Comparison of ENCODE assay signal across 8 cellular contexts in the genomic region with DNA sequence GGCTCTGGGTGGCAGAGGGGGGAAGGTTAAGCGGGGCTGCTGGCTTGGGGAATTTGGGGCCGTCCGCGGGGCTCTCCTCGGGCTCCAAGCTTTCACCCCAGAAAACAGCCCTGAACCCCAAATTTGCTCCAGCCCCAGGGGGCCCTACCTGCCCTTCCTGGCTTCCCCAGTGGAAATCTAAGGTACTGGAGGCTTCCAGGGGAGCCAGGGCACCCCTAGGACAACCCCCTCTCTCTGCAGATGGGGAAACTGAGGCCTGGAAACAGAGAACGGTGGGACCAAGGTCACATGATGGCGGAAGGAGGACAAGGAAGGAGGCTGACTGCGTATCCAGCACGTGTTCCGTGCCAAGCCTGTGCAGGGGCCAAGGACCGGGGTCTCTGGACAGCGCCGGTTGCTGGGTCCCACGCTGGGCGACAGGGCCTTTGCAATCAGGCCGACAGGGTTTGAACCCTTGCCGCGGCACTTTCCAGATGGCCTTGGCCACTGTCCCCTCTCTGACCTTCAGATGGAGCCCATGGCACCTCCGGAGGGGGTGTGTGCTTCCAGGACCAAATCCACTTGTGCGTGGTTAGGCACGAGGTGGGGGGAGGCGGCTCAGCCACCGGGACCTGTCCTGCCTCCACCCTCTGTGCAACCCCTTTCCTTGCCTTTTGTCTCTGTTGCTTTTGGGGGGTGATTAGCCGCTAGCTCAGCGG.
DNase-seq lines count a peak whose midpoint lies in the region; ATAC-seq and TF ChIP-seq lines count a peak whose summit lies in the region.

No MANE protein-coding gene starts in this region.

- peaks cover 26% of the 10 kb centered on the region for H3K4me1 Mint-ChIP-seq in activated T-cell treated with anti-CD3 and anti-CD28 coated beads, Interleukin-2, amount 50 U/mL, for 4 hours (ENCODE audit: low read depth)

- H3K27me3 ChIP-seq in H7 (ENCODE audit: control insufficient read depth, insufficient read depth, low read length): peaks cover 52% of the 10 kb centered on the region
- peaks cover 19% of the 10 kb centered on the region for H3K27me3 ChIP-seq in left ventricle myocardium inferior (ENCODE audit: low read depth)

- no peaks in the 10 kb centered on the region for H3K9me3 ChIP-seq in left ventricle myocardium inferior (replicated peaks)

- intact Hi-C loops in left ventricle myocardium inferior (cut with micrococcal nuclease) (no loop called here), sciatic nerve (cut with DNase I) (no loop called here)

- peaks cover 53% of the 10 kb centered on the region for H3K27me3 Mint-ChIP-seq in activated T-cell treated with anti-CD3 and anti-CD28 coated beads, Interleukin-2, amount 50 U/mL, for 4 hours (ENCODE audit: low read depth)

- no peak for TF ChIP-seq CTCF in left ventricle myocardium inferior (IDR thresholded peaks at IDR 0.05; ENCODE audit: borderline replicate concordance)

- H3K36me3 Mint-ChIP-seq in activated T-cell treated with anti-CD3 and anti-CD28 coated beads, Interleukin-2, amount 50 U/mL, for 4 hours (ENCODE audit: insufficient read depth): no peaks in the 10 kb centered on the region

- peak in 1 of 2 donors; percentile 25 for ATAC-seq in activated T-cell treated with anti-CD3 and anti-CD28 coated beads, Interleukin-2, amount 50 U/mL, for 4 hours
- peak; percentile 60 for ATAC-seq in sciatic nerve
- ATAC-seq in HG02884 (IDR thresholded peaks at IDR 0.05; ENCODE audit: unreplicated experiment): no peak
- ATAC-seq in HG03520 (IDR thresholded peaks at IDR 0.05; ENCODE audit: unreplicated experiment): no peak
- no peak for ATAC-seq in GM21423 (IDR thresholded peaks at IDR 0.05; ENCODE audit: unreplicated experiment)

- H3K4me3 ChIP-seq in H7 (ENCODE audit: insufficient read depth, low read depth, low read length): peak overlapping the region; percentile 21
- peak overlapping the region; percentile 71 for H3K4me3 ChIP-seq in left ventricle myocardium inferior

- peak overlapping the region; percentile 69 for H3K4me3 Mint-ChIP-seq in activated T-cell treated with anti-CD3 and anti-CD28 coated beads, Interleukin-2, amount 50 U/mL, for 4 hours

- peaks cover 26% of the 10 kb centered on the region for H3K4me1 ChIP-seq in left ventricle myocardium inferior

- H3K27ac ChIP-seq in left ventricle myocardium inferior (replicated peaks): peak overlapping the region; percentile 81

- no peaks in the 10 kb centered on the region for H3K36me3 ChIP-seq in H7 (replicated peaks; ENCODE audit: control insufficient read depth, insufficient read depth, low read length)
- no peaks in the 10 kb centered on the region for H3K36me3 ChIP-seq in left ventricle myocardium inferior

- no peaks in the 10 kb centered on the region for H3K9me3 Mint-ChIP-seq in activated T-cell treated with anti-CD3 and anti-CD28 coated beads, Interleukin-2, amount 50 U/mL, for 4 hours

- DNase-seq in H7: peak; percentile 79
- DNase-seq in activated T-cell treated with anti-CD3 and anti-CD28 coated beads, Interleukin-2, amount 50 U/mL, for 4 hours: no peak
- DNase-seq in left ventricle myocardium inferior: no peak
- no peak for DNase-seq in sciatic nerve (ENCODE audit: low spot score)
- no peak for DNase-seq in NCI-H345 treated with DMSO at 0.1 percent for 48 hours (lab: John Stamatoyannopoulos, UW; ENCODE audit: unreplicated experiment)
